ENCODE assay signal across 21 cellular contexts in genomic region chr9:94630833-94631232, GRCh38. TPM values are rescaled to one million over a fixed set of nuclear protein-coding genes. Genes with fewer than 3 reads are reported as not detected.
DNase-seq lines count a peak whose midpoint lies in the region; ATAC-seq and TF ChIP-seq lines count a peak whose summit lies in the region.
"Had no signal": no experiment of that assay in that cellular context is flagged by ENCODE, and none has a peak within 500 bp of the region (broad histone marks: within the 10 kb centered on the region; RNA-seq: fewer than 3 reads in every experiment).

No MANE protein-coding gene starts in this region.

- WGBS in lung, 2 donors, result 55 to 65% methylated on average over 5 of the region's 5 CpGs

- no peak overlapping the region for H3K27ac ChIP-seq in lung (ENCODE audit: low read depth in 1 of 2, low read length in 1 of 2)
- H3K27ac ChIP-seq: BLaER1, thoracic aorta, WERI-Rb-1 had no signal

- peaks cover 0 to 7% of the 10 kb centered on the region in 2 donors for H3K4me1 ChIP-seq in lung (ENCODE audit: control insufficient read depth in 2 of 2, insufficient read depth in 2 of 2, low read length in 2 of 2)

- peaks cover 0 to 1% of the 10 kb centered on the region in 2 donors for H3K9me3 ChIP-seq in lung (ENCODE audit: control insufficient read depth in 2 of 2, insufficient read depth in 1 of 2, low read length in 1 of 2)
- H3K9me3 ChIP-seq: BLaER1, thoracic aorta had no signal

- H3K9me3 Mint-ChIP-seq in activated naive CD8-positive, alpha-beta T cell treated with anti-CD3 and anti-CD28 coated beads for 36 hours, result no peaks in the 10 kb centered on the region
- H3K9me3 Mint-ChIP-seq in activated naive CD4-positive, alpha-beta T cell treated with anti-CD3 and anti-CD28 coated beads, Interleukin-2, amount 50 U/mL, for 72 hours, result no peaks in the 10 kb centered on the region
- H3K9me3 Mint-ChIP-seq: central memory CD8-positive, alpha-beta T cell; nephron had no signal

- TF ChIP-seq CTCF in epithelial cell of esophagus (IDR thresholded peaks at IDR 0.05; ENCODE audit: insufficient read depth, low read depth, low read length, missing control alignments), result no peak
- TF ChIP-seq CTCF in lung (IDR thresholded peaks at IDR 0.05; ENCODE audit: control extremely low read depth, extremely low read depth), result no peak

- ATAC-seq in lung (ENCODE audit: insufficient read depth, low FRiP score) (peak; percentile 28), GM18520 (IDR thresholded peaks at IDR 0.05; ENCODE audit: unreplicated experiment) (no peak)
- no peak for ATAC-seq in activated naive CD4-positive, alpha-beta T cell treated with anti-CD3 and anti-CD28 coated beads, Interleukin-2, amount 50 U/mL, for 72 hours

- no peak overlapping the region for H3K27ac Mint-ChIP-seq in activated naive CD8-positive, alpha-beta T cell treated with anti-CD3 and anti-CD28 coated beads for 36 hours
- no peak overlapping the region for H3K27ac Mint-ChIP-seq in activated naive CD4-positive, alpha-beta T cell treated with anti-CD3 and anti-CD28 coated beads, Interleukin-2, amount 50 U/mL, for 72 hours
- H3K27ac Mint-ChIP-seq: nephron had no signal

- H3K4me1 Mint-ChIP-seq in activated naive CD8-positive, alpha-beta T cell treated with anti-CD3 and anti-CD28 coated beads for 36 hours, result no peaks in the 10 kb centered on the region
- H3K4me1 Mint-ChIP-seq: central memory CD8-positive, alpha-beta T cell had no signal

- H3K36me3 ChIP-seq in lung (ENCODE audit: control insufficient read depth in 2 of 2, insufficient read depth in 2 of 2, low read length in 2 of 2), result no peaks in the 10 kb centered on the region
- H3K36me3 ChIP-seq: BLaER1, thoracic aorta, WERI-Rb-1 had no signal

- peak; percentile 58 for DNase-seq in SIG-M5 treated with dmso at 0.1 percent for 504 hours (lab: John Stamatoyannopoulos, UW; ENCODE audit: unreplicated experiment)
- no peak for DNase-seq in SIG-M5 (lab: John Stamatoyannopoulos, UW)
- DNase-seq in epithelial cell of esophagus (ENCODE audit: low read depth), result peak; percentile 77
- DNase-seq in lung (ENCODE audit: low spot score), result no peak
- no peak for DNase-seq in activated naive CD8-positive, alpha-beta T cell treated with anti-CD3 and anti-CD28 coated beads for 36 hours
- no peak for DNase-seq in activated naive CD4-positive, alpha-beta T cell treated with anti-CD3 and anti-CD28 coated beads, Interleukin-2, amount 50 U/mL, for 72 hours (ENCODE audit: low spot score in 2 of 2)
- no peak for DNase-seq in NCI-H2029 (lab: John Stamatoyannopoulos, UW)
- DNase-seq: amniotic stem cell; effector CD4-positive, alpha-beta T cell; KBM-7; NCI-H1105; WERI-Rb-1 had no signal

- H3K36me3 Mint-ChIP-seq in activated naive CD8-positive, alpha-beta T cell treated with anti-CD3 and anti-CD28 coated beads for 36 hours, result no peaks in the 10 kb centered on the region
- H3K36me3 Mint-ChIP-seq in activated naive CD4-positive, alpha-beta T cell treated with anti-CD3 and anti-CD28 coated beads, Interleukin-2, amount 50 U/mL, for 72 hours, result no peaks in the 10 kb centered on the region

- H3K27me3 Mint-ChIP-seq in activated naive CD8-positive, alpha-beta T cell treated with anti-CD3 and anti-CD28 coated beads for 36 hours, result peaks cover 5% of the 10 kb centered on the region

- H3K27me3 ChIP-seq in lung (ENCODE audit: control insufficient read depth, insufficient read depth), result no peaks in the 10 kb centered on the region
- H3K27me3 ChIP-seq: BLaER1 had no signal

- H3K4me3 ChIP-seq in epithelial cell of esophagus (ENCODE audit: low read length) (no peak overlapping the region), lung (no peak overlapping the region)
- H3K4me3 ChIP-seq: BLaER1, thoracic aorta had no signal

- no peak overlapping the region for H3K4me3 Mint-ChIP-seq in activated naive CD8-positive, alpha-beta T cell treated with anti-CD3 and anti-CD28 coated beads for 36 hours
- H3K4me3 Mint-ChIP-seq: central memory CD8-positive, alpha-beta T cell; nephron had no signal

RNA-seq across cellular contexts. Expression of gene FBP1, which starts 8.5 kb away (rescaled TPM):
- total RNA-seq in lung, result 100 to 1,000 TPM in 1 of 2 donors, 10 to 100 TPM in 1; 17.1 to 238 TPM
- 100 to 1,000 TPM in 1 of 2 donors, 10 to 100 TPM in 1; 69.3 to 259 TPM for polyA plus RNA-seq in lung
- 1 to 10 TPM in 1 of 2 experiments, under 1 TPM in 1; 0.82 to 1.2 TPM for total RNA-seq in activated naive CD8-positive, alpha-beta T cell treated with anti-CD3 and anti-CD28 coated beads for 36 hours
- total RNA-seq in activated naive CD4-positive, alpha-beta T cell treated with anti-CD3 and anti-CD28 coated beads, Interleukin-2, amount 50 U/mL, for 72 hours, result 1 to 10 TPM in 1 of 2 donors, under 1 TPM in 1; 0.89 to 1.2 TPM
- total RNA-seq: H4 had no signal

RNA-seq across cellular contexts. Expression of gene FBP2, which starts 37.2 kb away (rescaled TPM):
- total RNA-seq in lung, result under 1 TPM in 1 of 2 donors, not detected in 1; 0.88 TPM
- polyA plus RNA-seq in lung, result under 1 TPM in 1 of 2 donors, not detected in 1; 0.02 TPM
- total RNA-seq in activated naive CD8-positive, alpha-beta T cell treated with anti-CD3 and anti-CD28 coated beads for 36 hours, result not detected
- total RNA-seq in activated naive CD4-positive, alpha-beta T cell treated with anti-CD3 and anti-CD28 coated beads, Interleukin-2, amount 50 U/mL, for 72 hours, result not detected
- total RNA-seq: A172; activated CD8-positive, alpha-beta memory T cell treated with anti-CD3 and anti-CD28 coated beads for 36 hours; pulmonary artery endothelial cell had no signal

Comparison
In these comparisons a context has a peak if more than half of its experiments do, and no peak if none do; other contexts are left out.
1. DNase-seq: peak in SIG-M5 treated with dmso at 0.1 percent for 504 hours (single experiment) and epithelial cell of esophagus (single experiment); none in SIG-M5 (single experiment), lung (single experiment), activated naive CD8-positive, alpha-beta T cell treated with anti-CD3 and anti-CD28 coated beads for 36 hours (single experiment), activated naive CD4-positive, alpha-beta T cell treated with anti-CD3 and anti-CD28 coated beads, Interleukin-2, amount 50 U/mL, for 72 hours (0 of 2) and NCI-H2029 (single experiment).
2. RNA of gene FBP1, which starts 8.5 kb away (total RNA-seq): 17.1 to 238 TPM in lung; 0.82 to 1.2 TPM in activated naive CD8-positive, alpha-beta T cell treated with anti-CD3 and anti-CD28 coated beads for 36 hours and 0.89 to 1.2 TPM in activated naive CD4-positive, alpha-beta T cell treated with anti-CD3 and anti-CD28 coated beads, Interleukin-2, amount 50 U/mL, for 72 hours; every median in the first group is over 4 times any median in the second.